In genomic region chr13:23468811-23469210, GRCh38 we compare ENCODE assay signal across 19 cellular contexts. TPM values are rescaled to one million over a fixed set of nuclear protein-coding genes. Genes with fewer than 3 reads are reported as not detected.
A peak's percentile ranks its signal among the peaks of the same experiment; 100 is the strongest.
DNase-seq lines count a peak whose midpoint lies in the region; TF ChIP-seq lines count a peak whose summit lies in the region.
"Had no signal": no experiment of that assay in that cellular context is flagged by ENCODE, and none has a peak within 500 bp of the region (broad histone marks: within the 10 kb centered on the region; RNA-seq: fewer than 3 reads in every experiment).

No MANE protein-coding gene starts in this region.

- peaks cover 47% of the 10 kb centered on the region for H3K4me1 Mint-ChIP-seq in brain

- no peak overlapping the region for H3K18ac ChIP-seq in trophoblast cell (ENCODE audit: low read length)

- peaks cover 0 to 5% (median 2%) of the 10 kb centered on the region in 5 experiments for H3K9me3 Mint-ChIP-seq in brain

- H3K36me3 Mint-ChIP-seq in brain, result no peaks in the 10 kb centered on the region
- H3K36me3 Mint-ChIP-seq: CD4-positive, CD25-positive, alpha-beta regulatory T cell had no signal

- no peak overlapping the region for H4K8ac ChIP-seq in trophoblast cell (ENCODE audit: low read depth, low read length)

- in situ Hi-C loops in G401 (cut with HindIII; ENCODE audit: low sequenced_read_pairs), result no loop called here

- H3K4me3 Mint-ChIP-seq in brain, result peak overlapping the region in 1 of 5 experiments; percentile 39

- intact Hi-C loops in uterus (cut with DNase I; ENCODE audit: low total_unique reads), result loop anchor here (10.0 kb wide), 1 partner anchor 406 kb away; no protein-coding TSS in a partner anchor

- no peaks in the 10 kb centered on the region for H3K27me3 Mint-ChIP-seq in brain

- DNase-seq in G401 (ENCODE audit: low spot score) (peak; percentile 6), NCI-H1694 treated with DMSO at 0.1 percent for 48 hours (lab: John Stamatoyannopoulos, UW) (peak; percentile 86), trophoblast cell (peak; percentile 83 to 92), T-helper 9 cell (no peak), germinal center (ENCODE audit: low spot score) (no peak), uterus (no peak)
- DNase-seq: Caco-2; CD4-positive, CD25-positive, alpha-beta regulatory T cell; HCEC 1CT; NCI-H2029; NCI-H226; NCI-H526; NK-92 treated with Interleukin-12 subunit alpha and Interleukin-12 subunit beta, amount 100 ng/mL, for 24 hours; OCI-M1; RPMI8226; SIG-M5; SW 1271 had no signal

- H2AK5ac ChIP-seq in trophoblast cell (ENCODE audit: low read length), result no peak overlapping the region

- peak overlapping the region; percentile 41 for H4K91ac ChIP-seq in trophoblast cell (ENCODE audit: low read depth, low read length)

- H3K79me1 ChIP-seq in trophoblast cell (ENCODE audit: low read length), result peaks cover 14% of the 10 kb centered on the region

- H3K27ac ChIP-seq in trophoblast cell (ENCODE audit: low read depth, low read length) (peak overlapping the region; percentile 50), uterus (no peak overlapping the region)
- H3K27ac ChIP-seq: HL-60 had no signal

- H3K4me3 ChIP-seq in trophoblast cell (ENCODE audit: low read depth, low read length) (no peak overlapping the region), uterus (no peak overlapping the region)

- H3K27me3 ChIP-seq in trophoblast cell (ENCODE audit: insufficient read depth, low read length) (no peaks in the 10 kb centered on the region), uterus (no peaks in the 10 kb centered on the region)

- no CpG with 5 or more reads among the region's 3 CpGs for WGBS in trophoblast cell (ENCODE audit: extremely low coverage, insufficient coverage, insufficient read length)

- no peak overlapping the region for H3K4me2 ChIP-seq in trophoblast cell (ENCODE audit: low read length)

- H3K9me3 ChIP-seq in trophoblast cell (ENCODE audit: insufficient read depth, low read depth, low read length) (no peaks in the 10 kb centered on the region), uterus (no peaks in the 10 kb centered on the region)
- H3K9me3 ChIP-seq: Caco-2 had no signal

- peak overlapping the region; percentile 67 for H3K14ac ChIP-seq in trophoblast cell (ENCODE audit: low read length)

- no peak overlapping the region for H4K12ac ChIP-seq in trophoblast cell (ENCODE audit: low read depth, low read length)

- peak overlapping the region in 4 of 5 experiments; percentile 32 to 56 (median 44) for H3K27ac Mint-ChIP-seq in brain
- H3K27ac Mint-ChIP-seq: CD4-positive, CD25-positive, alpha-beta regulatory T cell had no signal

- no peak overlapping the region for H2AFZ ChIP-seq in trophoblast cell (ENCODE audit: insufficient read depth, low read length, poor library complexity)

- no peak overlapping the region for H3K9ac ChIP-seq in trophoblast cell (ENCODE audit: low read length)

- H3K4me1 ChIP-seq in trophoblast cell (ENCODE audit: control insufficient read depth in 1 of 2, insufficient read depth in 2 of 2, low read length in 2 of 2) (peaks cover 10 to 18% of the 10 kb centered on the region in 2 experiments), uterus (no peaks in the 10 kb centered on the region)

- no peak overlapping the region for H3K4ac ChIP-seq in trophoblast cell (ENCODE audit: low read depth, low read length)

- TF ChIP-seq CTCF in brain (conservative IDR thresholded peaks at IDR 0.05) (no peak), uterus (IDR thresholded peaks at IDR 0.05) (no peak)

- no peak overlapping the region for H2BK120ac ChIP-seq in trophoblast cell (ENCODE audit: insufficient read depth, low read length, poor library complexity)

- no peak overlapping the region for H2BK5ac ChIP-seq in trophoblast cell (ENCODE audit: low read depth, low read length, poor library complexity)

- H2BK12ac ChIP-seq in trophoblast cell (ENCODE audit: low read length), result peak overlapping the region; percentile 93

- TF ChIP-seq POLR2A in uterus (IDR thresholded peaks at IDR 0.05), result no peak

- no peaks in the 10 kb centered on the region for H3K79me2 ChIP-seq in trophoblast cell (ENCODE audit: control insufficient read depth, insufficient read depth, low read length, poor library complexity)

- no peak overlapping the region for H3K23ac ChIP-seq in trophoblast cell (ENCODE audit: low read length)

- no peaks in the 10 kb centered on the region for H3K36me3 ChIP-seq in trophoblast cell (ENCODE audit: control insufficient read depth in 1 of 2, insufficient read depth in 2 of 2, low read length in 2 of 2)
- H3K36me3 ChIP-seq in uterus, result no peaks in the 10 kb centered on the region

RNA-seq across cellular contexts. Expression of gene SACS, which starts 35.3 kb away (rescaled TPM):
- total RNA-seq in G401 (2014; rRNA removed; shearing (Covaris generic)), result 7.3 and 12.7 TPM in 2 replicates
- polyA plus RNA-seq in brain (ENCODE audit: insufficient read depth, low read depth, low replicate concordance), result 1.8 TPM
- polyA plus RNA-seq in trophoblast cell (2013), result 13.0 and 13.3 TPM in 2 replicates
- total RNA-seq in uterus, result 10 to 100 TPM in 3 of 4 donors, 1 to 10 TPM in 1; 9.0 to 70.5 (median 20.5) TPM

Comparison
In these comparisons a context has a peak if more than half of its experiments do, and no peak if none do; other contexts are left out.
1. DNase-seq: peak in G401 (single experiment), NCI-H1694 treated with DMSO at 0.1 percent for 48 hours (single experiment) and trophoblast cell (2 of 2); none in T-helper 9 cell (single experiment), germinal center (single experiment) and uterus (0 of 2).